ENCODE assay signal across 8 cellular contexts in the genomic region with DNA sequence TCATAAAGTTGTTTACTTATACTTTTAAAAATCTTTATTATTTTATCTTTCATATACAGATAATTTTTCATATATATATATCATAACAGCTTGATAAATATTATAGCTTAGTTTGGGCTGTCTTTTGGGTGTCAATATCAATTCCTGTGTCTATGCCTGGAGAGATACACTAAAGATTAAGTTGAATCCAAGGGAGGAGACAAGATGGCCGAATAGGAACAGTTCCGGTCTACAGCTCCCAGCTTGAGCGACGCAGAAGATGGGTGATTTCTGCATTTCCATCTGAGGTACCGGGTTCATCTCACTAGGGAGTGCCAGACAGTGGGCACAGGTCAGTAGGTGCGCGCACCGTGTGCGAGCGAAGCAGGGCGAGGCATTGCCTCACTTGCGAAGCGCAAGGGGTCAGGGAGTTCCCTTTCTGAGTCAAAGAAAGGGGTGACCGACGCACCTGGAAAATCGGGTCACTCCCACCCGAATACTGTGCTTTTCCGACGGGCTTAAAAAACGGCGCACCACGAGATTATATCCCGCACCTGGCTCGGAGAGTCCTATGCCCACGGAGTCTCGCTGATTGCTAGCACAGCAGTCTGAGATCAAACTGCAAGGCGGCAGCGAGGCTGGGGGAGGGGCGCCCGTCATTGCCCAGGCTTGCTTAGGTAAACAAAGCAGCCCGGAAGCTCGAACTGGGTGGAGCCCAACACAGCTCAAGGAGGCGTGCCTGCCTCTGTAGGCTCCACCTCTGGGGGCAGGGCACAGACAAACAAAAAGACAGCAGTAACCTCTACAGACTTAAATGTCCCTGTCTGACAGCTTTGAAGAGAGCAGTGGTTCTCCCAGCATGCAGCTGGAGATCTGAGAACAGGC.
DNase-seq lines count a peak whose midpoint lies in the region; ATAC-seq and TF ChIP-seq lines count a peak whose summit lies in the region.
"Not testable (repeated sequence)": the region's sequence is repeated elsewhere in the genome, so short reads cannot be mapped to it uniquely, and the experiment has no call there.

No MANE protein-coding gene starts in this region.

- H3K79me2 ChIP-seq in GM23338 (replicated peaks; ENCODE audit: insufficient read depth); PC-3 (ENCODE audit: low read length): not testable (repeated sequence)

- not testable (repeated sequence) for H4K20me1 ChIP-seq in GM23338 (replicated peaks; ENCODE audit: insufficient read depth); PC-3 (ENCODE audit: low read length)

- POLR2A ChIA-PET in Caco-2 (lab: Charles Lee); PC-3 (lab: Charles Lee; ENCODE audit: unreplicated experiment); WTC11 (lab: Charles Lee): not testable (repeated sequence)

- H3K79me1 ChIP-seq in neuronal stem cell (ENCODE audit: low read depth, low read length): not testable (repeated sequence)

- peaks cover 16% of the 10 kb centered on the region for H3K9me3 Mint-ChIP-seq in Caco-2 (ENCODE audit: unreplicated experiment)
- H3K9me3 Mint-ChIP-seq in GM23338: peaks cover 53% of the 10 kb centered on the region
- peaks cover 45% of the 10 kb centered on the region for H3K9me3 Mint-ChIP-seq in WTC11

- not testable (repeated sequence) for H2BK120ac ChIP-seq in neuronal stem cell (ENCODE audit: low read depth, low read length)

- no CpG with 5 or more reads among the region's 33 CpGs for WGBS in neuronal stem cell (ENCODE audit: extremely low coverage in 2 of 2, insufficient read length in 2 of 2, insufficient replicate concordance in 1 of 2), 2 donors

- CTCF ChIA-PET in Caco-2 (lab: Charles Lee); PC-3 (lab: Charles Lee); WTC11 (lab: Charles Lee): not testable (repeated sequence)

- H3K27ac ChIP-seq in GM23338 (ENCODE audit: low read depth) (0 out of 2 replicates have a peak overlapping the region, but pooled peaks have one; percentile 68), HUES6 (ENCODE audit: low read depth, low read length) (peak overlapping the region; percentile 63; the same call in 1 of the 2 replicates), PC-3 (ENCODE audit: low read length) (peak overlapping the region; percentile 73)
- H3K27ac ChIP-seq in iPS-18a (ENCODE audit: low read length); neuronal stem cell (replicated peaks; ENCODE audit: low read length): not testable (repeated sequence)

- ATAC-seq in GM23338, PC-3, WTC11: not testable (repeated sequence)

- H3K4me3 Mint-ChIP-seq in Caco-2 (ENCODE audit: unreplicated experiment): peak overlapping the region; percentile 90
- H3K4me3 Mint-ChIP-seq in GM23338: not testable (repeated sequence)
- 0 out of 2 replicates have a peak overlapping the region, but pooled peaks have one; percentile 19 for H3K4me3 Mint-ChIP-seq in WTC11

- H3K23ac ChIP-seq in neuronal stem cell (ENCODE audit: low read depth, low read length, poor library complexity): not testable (repeated sequence)

- H4K91ac ChIP-seq in neuronal stem cell (ENCODE audit: low read depth, low read length, poor library complexity): not testable (repeated sequence)

- not testable (repeated sequence) for H2BK5ac ChIP-seq in neuronal stem cell (ENCODE audit: low read length)

- H3K36me3 Mint-ChIP-seq in Caco-2 (ENCODE audit: insufficient read depth, unreplicated experiment): not testable (repeated sequence)
- H3K36me3 Mint-ChIP-seq in GM23338 (ENCODE audit: low read depth) (peaks cover 54% of the 10 kb centered on the region), WTC11 (peaks cover 53% of the 10 kb centered on the region)

- H3K27me3 ChIP-seq in Caco-2 (replicated peaks; ENCODE audit: control insufficient read depth, insufficient read depth, low read length); GM23338 (ENCODE audit: insufficient read depth); HUES6 (ENCODE audit: control insufficient read depth, insufficient read depth, low read length); PC-3 (ENCODE audit: low read length); iPS-18a (ENCODE audit: control insufficient read depth, insufficient read depth, low read length); neuronal stem cell (ENCODE audit: control insufficient read depth in 3 of 3, insufficient read depth in 3 of 3, low read depth in 1 of 3, low read length in 3 of 3): not testable (repeated sequence)

- BruUV-seq in Caco-2 (replicated peaks; lab: Mats Ljungman, UMichigan): TSS peak; percentile 55
- BruUV-seq in PC-3 (replicated peaks; lab: Mats Ljungman, UMichigan): not testable (repeated sequence)

- TF ChIP-seq CTCF in Caco-2 (IDR thresholded peaks at IDR 0.05; ENCODE audit: insufficient read depth in 1 of 2, low read depth in 1 of 2, low read length in 1 of 2, severe bottlenecking in 1 of 2, unreplicated experiment in 1 of 2); GM23338 (conservative IDR thresholded peaks at IDR 0.05; ENCODE audit: low read depth in 2 of 2); PC-3 (conservative IDR thresholded peaks at IDR 0.05; ENCODE audit: low read depth, low read length); WTC11 (IDR thresholded peaks at IDR 0.05): not testable (repeated sequence)

- peak; percentile 67 to 85 for DNase-seq in Caco-2
- not testable (repeated sequence) for DNase-seq in GM23338 (ENCODE audit: low spot score); PC-3; neuronal stem cell (ENCODE audit: low spot score)
- DNase-seq in LoVo (ENCODE audit: low spot score): peak; percentile 51
- DNase-seq in WTC11 (ENCODE audit: low spot score): peak; percentile 32

- not testable (repeated sequence) for H3K4me2 ChIP-seq in GM23338; neuronal stem cell (ENCODE audit: insufficient read depth, low read length, poor library complexity, severe bottlenecking)
- H3K4me2 ChIP-seq in PC-3 (ENCODE audit: low read length): peak overlapping the region; percentile 4; the same call in 1 of the 2 replicates

- peak overlapping the region; percentile 82 for H3K27ac Mint-ChIP-seq in Caco-2 (ENCODE audit: unreplicated experiment)
- H3K27ac Mint-ChIP-seq in GM23338: peak overlapping the region; percentile 80
- peak overlapping the region; percentile 91 for H3K27ac Mint-ChIP-seq in WTC11

- not testable (repeated sequence) for H3F3A ChIP-seq in GM23338 (replicated peaks; ENCODE audit: low read depth); PC-3 (ENCODE audit: low read length, unreplicated experiment)

- H2AFZ ChIP-seq in GM23338; PC-3 (ENCODE audit: low read length); neuronal stem cell (ENCODE audit: low read length): not testable (repeated sequence)

- intact Hi-C loops in Caco-2 (cut with micrococcal nuclease; ENCODE audit: unreplicated experiment); PC-3 (cut with micrococcal nuclease): not testable (repeated sequence)

- H3K4me1 Mint-ChIP-seq in Caco-2 (ENCODE audit: low read depth, unreplicated experiment): not testable (repeated sequence)
- H3K4me1 Mint-ChIP-seq in GM23338 (peaks cover 14% of the 10 kb centered on the region; the same call in 2 of the 3 replicates), WTC11 (peaks cover 17% of the 10 kb centered on the region)

- H2AK5ac ChIP-seq in neuronal stem cell (ENCODE audit: low read depth, low read length): not testable (repeated sequence)

- not testable (repeated sequence) for H3K27me3 Mint-ChIP-seq in Caco-2 (ENCODE audit: insufficient read depth, unreplicated experiment); GM23338 (ENCODE audit: insufficient read depth, low read depth, poor library complexity); WTC11 (ENCODE audit: low read depth)

- H3K18ac ChIP-seq in neuronal stem cell (ENCODE audit: low read length): peak overlapping the region; percentile 48

- H3K9me3 ChIP-seq in Caco-2; PC-3 (ENCODE audit: low read length); iPS-18a (ENCODE audit: control insufficient read depth, low read depth, low read length); neuronal stem cell (replicated peaks in 1 of 2; ENCODE audit: control insufficient read depth in 2 of 2, insufficient read depth in 1 of 2, low read depth in 1 of 2, low read length in 2 of 2): not testable (repeated sequence)
- H3K9me3 ChIP-seq in HUES6 (ENCODE audit: control insufficient read depth, insufficient read depth, low read depth, low read length): peaks cover 22% of the 10 kb centered on the region

- H3K4me1 ChIP-seq in Caco-2; GM23338 (ENCODE audit: insufficient read depth); HUES6 (ENCODE audit: control insufficient read depth, insufficient read depth, low read length); iPS-18a (ENCODE audit: control insufficient read depth, low read depth, low read length); neuronal stem cell (ENCODE audit: control insufficient read depth in 2 of 2, insufficient read depth in 1 of 2, low read depth in 1 of 2, low read length in 2 of 2): not testable (repeated sequence)
- H3K4me1 ChIP-seq in PC-3 (ENCODE audit: insufficient read depth, low read length): peaks cover 15% of the 10 kb centered on the region

- H2BK15ac ChIP-seq in neuronal stem cell (ENCODE audit: low read length): not testable (repeated sequence)

- H3K9me2 ChIP-seq in GM23338 (ENCODE audit: insufficient read depth); PC-3 (replicated peaks; ENCODE audit: low read length): not testable (repeated sequence)

- H3K4ac ChIP-seq in neuronal stem cell (ENCODE audit: low read length): not testable (repeated sequence)

- not testable (repeated sequence) for H3K9ac ChIP-seq in HUES6 (ENCODE audit: low read length); iPS-18a (ENCODE audit: low read length); neuronal stem cell (ENCODE audit: low read depth, low read length, poor library complexity)
- H3K9ac ChIP-seq in PC-3 (ENCODE audit: low read length): peak overlapping the region; percentile 4; the same call in 1 of the 2 replicates

- H3K4me3 ChIP-seq in Caco-2 (ENCODE audit: low read depth, low read length) (peak overlapping the region; percentile 53), HUES6 (ENCODE audit: low read depth, low read length) (peak overlapping the region; percentile 41; the same call in 1 of the 2 replicates), iPS-18a (ENCODE audit: low read length) (peak overlapping the region; percentile 24)
- not testable (repeated sequence) for H3K4me3 ChIP-seq in GM23338; PC-3 (ENCODE audit: low read length); neuronal stem cell (ENCODE audit: low read length in 2 of 2)

- not testable (repeated sequence) for H3K36me3 ChIP-seq in Caco-2 (ENCODE audit: control insufficient read depth, insufficient read depth, low read length); GM23338 (ENCODE audit: insufficient read depth); HUES6 (ENCODE audit: control insufficient read depth, insufficient read depth, low read length); PC-3 (ENCODE audit: low read depth, low read length); iPS-18a (ENCODE audit: control insufficient read depth, low read depth, low read length); neuronal stem cell (replicated peaks in 1 of 2; ENCODE audit: control insufficient read depth in 2 of 2, insufficient read depth in 2 of 2, low read length in 2 of 2)

- H4K8ac ChIP-seq in neuronal stem cell (ENCODE audit: low read depth, low read length): not testable (repeated sequence)

- H2BK12ac ChIP-seq in neuronal stem cell (ENCODE audit: low read length): not testable (repeated sequence)

- not testable (repeated sequence) for H3K14ac ChIP-seq in neuronal stem cell (ENCODE audit: low read length)
